ENCODE assay signal across 26 cellular contexts in the genomic region with DNA sequence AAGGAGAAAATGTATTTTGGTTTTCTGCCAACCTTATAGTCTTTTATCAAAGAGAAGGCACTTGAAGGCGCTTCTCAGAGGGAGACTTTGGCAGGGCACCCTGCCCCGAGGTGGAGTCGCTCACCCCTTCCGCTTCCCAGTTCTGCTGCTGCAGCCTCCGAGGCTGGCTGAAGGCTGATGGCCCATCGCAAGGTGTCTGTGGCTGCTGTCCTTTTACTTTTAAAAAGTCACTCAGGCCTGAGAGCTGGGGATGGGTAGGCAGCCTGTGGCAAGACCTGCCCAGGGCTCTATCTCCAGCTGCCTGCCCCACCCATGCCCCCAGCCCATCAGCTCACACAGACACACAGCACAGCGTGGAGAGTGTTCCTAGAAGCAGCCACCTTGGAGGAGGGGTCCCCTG.
"Had no signal": no experiment of that assay in that cellular context is flagged by ENCODE, and none has a peak within 500 bp of the region (broad histone marks: within the 10 kb centered on the region; RNA-seq: fewer than 3 reads in every experiment).

No MANE protein-coding gene starts in this region.

- H3K4me3 ChIP-seq: ascending aorta, cardiac muscle cell, colonic mucosa, gastroesophageal sphincter, hepatocyte, psoas muscle, spleen, transverse colon had no signal

- H3K4me2 ChIP-seq: hepatocyte had no signal

- H3K27me3 Mint-ChIP-seq: activated naive CD8-positive, alpha-beta T cell treated with anti-CD3 and anti-CD28 coated beads, Interleukin-2, amount 10 ng/mL, durations not matched to agents 7 days and 5 days; brain had no signal

- H3K27me3 ChIP-seq: ascending aorta, cardiac muscle cell, colonic mucosa, gastroesophageal sphincter, hepatocyte, spleen, transverse colon had no signal

- H3K4me1 Mint-ChIP-seq: mesothelial cell of epicardium had no signal

- H3K9me3 Mint-ChIP-seq: activated naive CD4-positive, alpha-beta T cell treated with anti-CD3 and anti-CD28 coated beads, Interleukin-2, amount 10 ng/mL, durations not matched to agents 7 days and 5 days; activated naive CD8-positive, alpha-beta T cell treated with anti-CD3 and anti-CD28 coated beads, Interleukin-2, amount 10 ng/mL, durations not matched to agents 7 days and 5 days; activated T-cell treated with anti-CD3 and anti-CD28 coated beads, Interleukin-2, amount 50 U/mL, for 24 hours; brain; mesothelial cell of epicardium; naive B cell had no signal

- H3K4me1 ChIP-seq: ascending aorta, colonic mucosa, parathyroid adenoma, psoas muscle had no signal

- H3K27ac Mint-ChIP-seq: activated naive CD4-positive, alpha-beta T cell treated with anti-CD3 and anti-CD28 coated beads, Interleukin-2, amount 10 ng/mL, durations not matched to agents 7 days and 5 days; activated naive CD8-positive, alpha-beta T cell treated with anti-CD3 and anti-CD28 coated beads, Interleukin-2, amount 10 ng/mL, durations not matched to agents 7 days and 5 days; activated T-cell treated with anti-CD3 and anti-CD28 coated beads, Interleukin-2, amount 50 U/mL, for 24 hours; mesothelial cell of epicardium; naive B cell had no signal

- H3K27ac ChIP-seq: ascending aorta, cardiac muscle cell, colonic mucosa, gastroesophageal sphincter, hepatocyte, parathyroid adenoma, psoas muscle, spleen, transverse colon had no signal

- H3K9me3 ChIP-seq: ascending aorta, colonic mucosa, gastroesophageal sphincter, psoas muscle, spleen, transverse colon had no signal

- H3K36me3 ChIP-seq: ascending aorta, cardiac muscle cell, colonic mucosa, gastroesophageal sphincter, spleen, transverse colon had no signal

- H3K9ac ChIP-seq: parathyroid adenoma had no signal

- ATAC-seq: gastroesophageal sphincter, left cardiac atrium, left ventricle myocardium superior, psoas muscle had no signal

- DNase-seq: activated CD4-positive, alpha-beta T cell treated with anti-CD3 and anti-CD28 coated beads for 48 hours; activated CD4-positive, alpha-beta T cell treated with anti-CD3 and anti-CD28 coated beads, Interleukin-2, amount 50 U/mL, for 48 hours; activated gamma-delta T cell; activated naive CD4-positive, alpha-beta T cell treated with anti-CD3 and anti-CD28 coated beads, Interleukin-2, amount 10 ng/mL, durations not matched to agents 7 days and 5 days; activated naive CD8-positive, alpha-beta T cell treated with anti-CD3 and anti-CD28 coated beads, Interleukin-2, amount 10 ng/mL, durations not matched to agents 7 days and 5 days; activated T-cell treated with anti-CD3 and anti-CD28 coated beads, Interleukin-2, amount 50 U/mL, for 24 hours; cerebellar nuclear complex; colonic mucosa; effector memory CD4-positive, alpha-beta T cell; erythroblast; left cardiac atrium; left ventricle myocardium superior; naive B cell; nucleus accumbens; psoas muscle; spleen; stimulated activated CD4-positive, alpha-beta T cell treated with anti-CD3 and anti-CD28 coated beads, Interleukin-2, amount 100 ng/mL, for 48 hours; stimulated activated naive CD4-positive, alpha-beta T cell treated with Interleukin-2 at 50 U/mL for 16 hours; transverse colon had no signal

- H3K36me3 Mint-ChIP-seq: activated naive CD4-positive, alpha-beta T cell treated with anti-CD3 and anti-CD28 coated beads, Interleukin-2, amount 10 ng/mL, durations not matched to agents 7 days and 5 days; brain; mesothelial cell of epicardium; naive B cell had no signal

- H2AFZ ChIP-seq: hepatocyte, parathyroid adenoma had no signal

- H3K4me3 Mint-ChIP-seq: activated naive CD4-positive, alpha-beta T cell treated with anti-CD3 and anti-CD28 coated beads, Interleukin-2, amount 10 ng/mL, durations not matched to agents 7 days and 5 days; activated naive CD8-positive, alpha-beta T cell treated with anti-CD3 and anti-CD28 coated beads, Interleukin-2, amount 10 ng/mL, durations not matched to agents 7 days and 5 days; activated T-cell treated with anti-CD3 and anti-CD28 coated beads, Interleukin-2, amount 50 U/mL, for 24 hours; brain; mesothelial cell of epicardium; naive B cell had no signal
